8 cellular contexts compared by ENCODE assay signal in genomic region chr17:67689534-67690177, GRCh38. TPM values are rescaled to one million over a fixed set of nuclear protein-coding genes. Genes with fewer than 3 reads are reported as not detected.
DNase-seq lines count a peak whose midpoint lies in the region; ATAC-seq, FAIRE-seq and TF ChIP-seq lines count a peak whose summit lies in the region.

No MANE protein-coding gene starts in this region.

- H3K79me2 ChIP-seq in HepG2 (ENCODE audit: insufficient read depth, low read length) = no peaks in the 10 kb centered on the region

- ATAC-seq in T-helper 17 cell (peak; percentile 65), HepG2 (no peak), HG03097 (IDR thresholded peaks at IDR 0.05; ENCODE audit: low FRiP score, unreplicated experiment) (no peak)

- no peak overlapping the region for H3K4me2 ChIP-seq in HepG2 (ENCODE audit: low read depth, low read length)

- no peaks in the 10 kb centered on the region for H3K9me3 ChIP-seq in T-helper 17 cell (ENCODE audit: control insufficient read depth, low read length, poor library complexity, severe bottlenecking)
- H3K9me3 ChIP-seq in HepG2 (ENCODE audit: low read length) = no peaks in the 10 kb centered on the region

- H3K4me3 ChIP-seq in GM12865 (ENCODE audit: low read depth, low read length) = no peak overlapping the region
- no peak overlapping the region for H3K4me3 ChIP-seq in HepG2 (replicated peaks in 1 of 3; ENCODE audit: insufficient read depth in 1 of 3, low read depth in 2 of 3, low read length in 3 of 3)

- H3K27me3 Mint-ChIP-seq in T-helper 17 cell (no peaks in the 10 kb centered on the region), chondrocyte (ENCODE audit: low read depth) (no peaks in the 10 kb centered on the region)

- no peak overlapping the region for H2AFZ ChIP-seq in HepG2 (ENCODE audit: low read length)

- no peak overlapping the region for H3K27ac ChIP-seq in HepG2 (ENCODE audit: extremely low read length, insufficient read depth, low read length)

- H3K9me3 Mint-ChIP-seq in chondrocyte (ENCODE audit: low read depth) = peaks cover 3% of the 10 kb centered on the region

- H3K4me1 ChIP-seq in HepG2 (ENCODE audit: insufficient read depth, low read length) = no peaks in the 10 kb centered on the region

- H3K4me3 Mint-ChIP-seq in T-helper 17 cell (no peak overlapping the region), chondrocyte (ENCODE audit: unreplicated experiment) (no peak overlapping the region)

- FAIRE-seq in HepG2 (lab: Jason Lieb, UNC) = peak; percentile 85

- no TSS peak for BruUV-seq in HepG2 (replicated peaks; lab: Mats Ljungman, UMichigan)

- intact Hi-C loops in HepG2 (cut with micrococcal nuclease; ENCODE audit: unreplicated experiment) = loop anchor here (1.0 kb wide), 1 partner anchor 315 kb away; no protein-coding TSS in a partner anchor

- in situ Hi-C loops in HepG2 (cut with HindIII; ENCODE audit: extremely low pct_ligation_motif_present, low pct_unique_long_range_greater_than_20kb) = loop anchor here (5.0 kb wide), 1 partner anchor 312 kb away; the partner anchor contains the start of gene PITPNC1

- CTCF ChIA-PET in HepG2 (lab: Yijun Ruan, JAX; ENCODE audit: low intra/inter-chr PET ratio, low total read pairs) = interaction anchor here (0.9 to 2.5 kb wide), 4 partner anchors 61 to 315 kb away, joined by 3 to 17 read pairs (median 9); partner anchors contain the start of gene PITPNC1

- H3K4me1 Mint-ChIP-seq in T-helper 17 cell = peaks cover 2% of the 10 kb centered on the region
- H3K4me1 Mint-ChIP-seq in chondrocyte (ENCODE audit: low read depth) = peaks cover 6% of the 10 kb centered on the region

- TF ChIP-seq RAD21 in HepG2 (CRISPR knock-in tag; IDR thresholded peaks at IDR 0.05) = 0 out of 2 replicates have a peak, but pooled peaks have one; percentile 32

- peaks cover 0 to 7% of the 10 kb centered on the region in 2 experiments; a peak in 1 of 5 replicates for H3K27me3 ChIP-seq in HepG2 (ENCODE audit: control insufficient read depth in 1 of 2, insufficient read depth in 2 of 2, low read length in 2 of 2)

- TF ChIP-seq CTCF in GM12865 (IDR thresholded peaks at IDR 0.05; ENCODE audit: insufficient read depth, low read depth, low read length, missing control alignments) = peak; percentile 57
- peak; percentile 93 for TF ChIP-seq CTCF in chondrocyte (IDR thresholded peaks at IDR 0.05)
- peak; percentile 77 for TF ChIP-seq CTCF in HepG2 (CRISPR knock-in tag; IDR thresholded peaks at IDR 0.05)

- no peak for TF ChIP-seq POLR2A in HepG2 (IDR thresholded peaks at IDR 0.05; ENCODE audit: insufficient read depth in 1 of 2, low read depth in 2 of 2, low read length in 2 of 2)

- no peaks in the 10 kb centered on the region for H3K36me3 ChIP-seq in HepG2 (replicated peaks in 1 of 2; ENCODE audit: control insufficient read depth in 1 of 2, insufficient read depth in 2 of 2, low read length in 2 of 2)

- 39% methylated on average over 2 of the region's 2 CpGs for WGBS in HepG2 (ENCODE audit: low lambda C conversion rate)

- POLR2A ChIA-PET in HepG2 (lab: Yijun Ruan, JAX) = no interaction called here

- H3K27ac Mint-ChIP-seq in T-helper 17 cell = no peak overlapping the region
- no peak overlapping the region for H3K27ac Mint-ChIP-seq in chondrocyte (ENCODE audit: unreplicated experiment)

- no peaks in the 10 kb centered on the region for H4K20me1 ChIP-seq in HepG2 (ENCODE audit: insufficient read depth, low read length)

- H3K36me3 Mint-ChIP-seq in T-helper 17 cell (ENCODE audit: low read depth) (peaks cover 9% of the 10 kb centered on the region), chondrocyte (ENCODE audit: low read depth) (no peaks in the 10 kb centered on the region)

- DNase-seq in A172 (ENCODE audit: low spot score) (peak; percentile 72), GM12865 (ENCODE audit: low read depth) (peak; percentile 87), NCI-H2029 (lab: John Stamatoyannopoulos, UW) (peak; percentile 54), T-helper 17 cell (peak in 1 of 3 donors; percentile 30), chondrocyte (ENCODE audit: low spot score) (no peak), HepG2 (ENCODE audit: low spot score) (peak; percentile 58)
- peak; percentile 56 for DNase-seq in stimulated activated CD8-positive, alpha-beta memory T cell treated with anti-CD3 and anti-CD28 coated beads, Interleukin-4, amount 100 ng/mL, for 48 hours

- TF ChIP-seq EP300 in HepG2 (IDR thresholded peaks at IDR 0.05; ENCODE audit: low read depth in 2 of 2, low read length in 2 of 2) (no peak), HepG2 (CRISPR knock-in tag; IDR thresholded peaks at IDR 0.05; ENCODE audit: borderline replicate concordance) (no peak)

- no peak overlapping the region for H3K9ac ChIP-seq in HepG2 (ENCODE audit: insufficient read depth, low read depth, low read length)

TF ChIP-seq in HepG2, 621 proteins besides CTCF, POLR2A, EP300 and RAD21 (continues in another document):
- TF ChIP-seq ZNF580 (CRISPR knock-in tag; IDR thresholded peaks at IDR 0.05; ENCODE audit: borderline replicate concordance, low read depth) = no peak
- no peak for TF ChIP-seq CBX2 (IDR thresholded peaks at IDR 0.05; ENCODE audit: low read depth, low read length)
- TF ChIP-seq CBX2 (CRISPR knock-in tag; IDR thresholded peaks at IDR 0.05; ENCODE audit: low read depth) = no peak
- TF ChIP-seq GABPB1 (CRISPR knock-in tag; IDR thresholded peaks at IDR 0.05) = no peak
- TF ChIP-seq SMC3 (IDR thresholded peaks at IDR 0.05; ENCODE audit: low read length) = peak; percentile 71
- no peak for TF ChIP-seq KLF9 (CRISPR knock-in tag; IDR thresholded peaks at IDR 0.05; ENCODE audit: low read depth)
- no peak for TF ChIP-seq PBX3 (CRISPR knock-in tag; IDR thresholded peaks at IDR 0.05; ENCODE audit: borderline replicate concordance)
- TF ChIP-seq ATF6 (CRISPR knock-in tag; conservative IDR thresholded peaks at IDR 0.05) = no peak
- TF ChIP-seq ZNF777 (CRISPR knock-in tag; IDR thresholded peaks at IDR 0.05) = no peak
- TF ChIP-seq ARNT (IDR thresholded peaks at IDR 0.05) = no peak
- TF ChIP-seq JUN (CRISPR knock-in tag; IDR thresholded peaks at IDR 0.05) = no peak
- TF ChIP-seq CREB1 (IDR thresholded peaks at IDR 0.05) = no peak
- TF ChIP-seq CREB1 (CRISPR knock-in tag; IDR thresholded peaks at IDR 0.05) = peak; percentile 18; the same call in 1 of the 2 replicates

RNA-seq across cellular contexts. Expression of gene NOL11, which starts 28.1 kb away (rescaled TPM):
- 81.0 and 82.1 TPM in 2 replicates for total RNA-seq in A172 (2014; rRNA removed; shearing (Covaris generic))
- 10 to 100 TPM; 51.4 to 67.8 TPM for total RNA-seq in T-helper 17 cell
- total RNA-seq in chondrocyte = 20.9 to 34.4 TPM (median 25.0 TPM) in 3 replicates
- total RNA-seq in HepG2 (2016; rRNA removed; fragmentation: Illumina TruSeq; extraction: Trizol) = 124 and 187 TPM in 2 replicates
- total RNA-seq in HepG2 (2016; cell fraction: cytosol; rRNA removed; fragmentation: Illumina TruSeq; extraction: Trizol; ENCODE audit: low read depth) = 13.5 and 17.7 TPM in 2 replicates
- 119 and 181 TPM in 2 replicates for total RNA-seq in HepG2 (2016; cell fraction: insoluble cytoplasmic fraction; rRNA removed; fragmentation: Illumina TruSeq; extraction: Trizol)
- total RNA-seq in HepG2 (2016; cell fraction: membrane; rRNA removed; fragmentation: Illumina TruSeq; extraction: Trizol) = 41.0 and 49.3 TPM in 2 replicates
- 110 and 111 TPM in 2 replicates for total RNA-seq in HepG2 (2016; cell fraction: nucleus; rRNA removed; fragmentation: Illumina TruSeq; extraction: Trizol)
- polyA plus RNA-seq in HepG2 (2011; rRNA removed) = 33.5 and 45.8 TPM in 2 replicates
- 14.8 and 21.3 TPM in 2 replicates for polyA plus RNA-seq in HepG2 (2011; cell fraction: cytosol; rRNA removed)
- polyA plus RNA-seq in HepG2 (2011; cell fraction: nucleus; rRNA removed) = 25.9 and 30.0 TPM in 2 replicates
- 44.1 and 58.2 TPM in 2 replicates for polyA plus RNA-seq in HepG2 (2012)
- polyA plus RNA-seq in HepG2 (2016; cell fraction: cytosol; fragmentation: Illumina TruSeq; extraction: Trizol; ENCODE audit: low read depth) = 5.1 and 6.9 TPM in 2 replicates
- 140 and 158 TPM in 2 replicates for polyA plus RNA-seq in HepG2 (2016; cell fraction: insoluble cytoplasmic fraction; fragmentation: Illumina TruSeq; extraction: Trizol; ENCODE audit: low read depth)
- polyA plus RNA-seq in HepG2 (2016; cell fraction: membrane; fragmentation: Illumina TruSeq; extraction: Trizol; ENCODE audit: low read depth) = 20.6 and 22.8 TPM in 2 replicates
- polyA plus RNA-seq in HepG2 (2016; cell fraction: nucleus; fragmentation: Illumina TruSeq; extraction: Trizol; ENCODE audit: insufficient read depth, low read depth) = 143 and 159 TPM in 2 replicates
- 28.1 and 48.6 TPM in 2 replicates for polyA minus RNA-seq in HepG2 (2011; rRNA and poly(A)+ RNA removed; ENCODE audit: low replicate concordance)
- 80.5 and 83.1 TPM in 2 replicates for polyA minus RNA-seq in HepG2 (2011; cell fraction: cytosol; rRNA and poly(A)+ RNA removed)
- 134 and 139 TPM in 2 replicates for polyA minus RNA-seq in HepG2 (2011; cell fraction: nucleus; rRNA and poly(A)+ RNA removed)
